Comparison of ENCODE assay signal across 1 cellular context in genomic region chr4:112910109-112910736, GRCh38.
A peak's percentile ranks its signal among the peaks of the same experiment; 100 is the strongest.
TF ChIP-seq lines count a peak whose summit lies in the region.

No MANE protein-coding gene starts in this region.

TF ChIP-seq in SK-N-SH, 30 proteins besides CTCF, POLR2A, EP300 and RAD21 (continued from another document):
- TF ChIP-seq ZBTB33 (IDR thresholded peaks at IDR 0.05; ENCODE audit: borderline replicate concordance, low read depth) (no peak), GATA2 (CRISPR knock-in tag; IDR thresholded peaks at IDR 0.05) (peak; percentile 22; the same call in 1 of the 2 replicates), YY1 (IDR thresholded peaks at IDR 0.05; ENCODE audit: low read depth) (no peak), TCF12 (IDR thresholded peaks at IDR 0.05) (peak; percentile 87), ELF1 (IDR thresholded peaks at IDR 0.05) (no peak), CHD2 (IDR thresholded peaks at IDR 0.05; ENCODE audit: low read length, partially characterized antibody) (peak; percentile 23), JUND (IDR thresholded peaks at IDR 0.05) (no peak), POLR2AphosphoS5 (IDR thresholded peaks at IDR 0.05; ENCODE audit: low read depth, low read length) (peak; percentile 30; the same call in 1 of the 2 replicates), TAF1 (IDR thresholded peaks at IDR 0.05; ENCODE audit: borderline replicate concordance, low read depth, low read length) (no peak), REST (IDR thresholded peaks at IDR 0.05; ENCODE audit: low read depth, low read length) (peak; percentile 39; the same call in 1 of the 2 replicates), FOXM1 (IDR thresholded peaks at IDR 0.05; ENCODE audit: low read depth) (no peak), FOXJ3 (CRISPR knock-in tag; IDR thresholded peaks at IDR 0.05) (no peak), USF2 (IDR thresholded peaks at IDR 0.05; ENCODE audit: borderline replicate concordance, low read depth, low read length) (no peak)
TF ChIP-seq in SK-N-SH: peak in this region for 9.
